ENCODE assay signal across 21 cellular contexts in genomic region chr2:148794558-148794957, GRCh38.
A peak's percentile ranks its signal among the peaks of the same experiment; 100 is the strongest.
DNase-seq lines count a peak whose midpoint lies in the region; ATAC-seq and TF ChIP-seq lines count a peak whose summit lies in the region.
"Had no signal": no experiment of that assay in that cellular context is flagged by ENCODE, and none has a peak within 500 bp of the region (broad histone marks: within the 10 kb centered on the region; RNA-seq: fewer than 3 reads in every experiment).

No MANE protein-coding gene starts in this region.

- no peak overlapping the region for H3K18ac ChIP-seq in mesenchymal stem cell (ENCODE audit: low read depth in 1 of 2, low read length in 2 of 2)

- H3K36me3 Mint-ChIP-seq in HFFc6 (ENCODE audit: low read depth) = peaks cover 8% of the 10 kb centered on the region; the same call in 1 of the 2 replicates

- no peak overlapping the region for H2BK12ac ChIP-seq in mesenchymal stem cell (ENCODE audit: low read length in 2 of 2)

- H3K36me3 ChIP-seq in mesenchymal stem cell (ENCODE audit: control insufficient read depth in 1 of 2, insufficient read depth in 2 of 2, low read depth in 1 of 2, low read length in 2 of 2) = no peaks in the 10 kb centered on the region
- H3K36me3 ChIP-seq: adrenal gland, neural progenitor cell had no signal

- H4K91ac ChIP-seq in mesenchymal stem cell (ENCODE audit: low read length) = no peak overlapping the region

- no peak overlapping the region for H2BK15ac ChIP-seq in mesenchymal stem cell (ENCODE audit: low read depth, poor library complexity, severe bottlenecking)

- no peak overlapping the region for H2AFZ ChIP-seq in mesenchymal stem cell (ENCODE audit: low read depth, low read length)
- H2AFZ ChIP-seq: neural progenitor cell had no signal

- TF ChIP-seq CTCF in AG09319 (IDR thresholded peaks at IDR 0.05; ENCODE audit: low read depth, low read length) (no peak), HFFc6 (IDR thresholded peaks at IDR 0.05) (no peak), epithelial cell of proximal tubule (conservative IDR thresholded peaks at IDR 0.05; ENCODE audit: low read depth, low read length) (no peak)

- no peak overlapping the region for H3K4me2 ChIP-seq in mesenchymal stem cell (ENCODE audit: low read length, poor library complexity, severe bottlenecking)
- H3K4me2 ChIP-seq: neural progenitor cell had no signal

- ATAC-seq in HG02642 (IDR thresholded peaks at IDR 0.05; ENCODE audit: poor library complexity, unreplicated experiment) = no peak
- ATAC-seq: mucosa of descending colon; stimulated activated naive B cell treated with anti-CD40 and anti-IgM and Interleukin-4, amounts not matched to agents 10 μg/mL and 1 μg/mL and 100 μg/mL, for 72 hours had no signal

- no peak overlapping the region for H4K8ac ChIP-seq in mesenchymal stem cell (ENCODE audit: low read length)

- peaks cover 20% of the 10 kb centered on the region for H3K27me3 Mint-ChIP-seq in HFFc6 (ENCODE audit: insufficient read depth)
- H3K27me3 Mint-ChIP-seq: stimulated activated naive B cell treated with anti-CD40 and anti-IgM and Interleukin-4, amounts not matched to agents 10 μg/mL and 1 μg/mL and 100 μg/mL, for 72 hours had no signal

- no peak overlapping the region for H3K23ac ChIP-seq in mesenchymal stem cell (ENCODE audit: low read length in 2 of 2)

- H2AK5ac ChIP-seq in mesenchymal stem cell (ENCODE audit: low read length, severe bottlenecking) = no peak overlapping the region

- H3K27ac Mint-ChIP-seq in HFFc6 = no peak overlapping the region
- H3K27ac Mint-ChIP-seq: neural progenitor cell; stimulated activated naive B cell treated with anti-CD40 and anti-IgM and Interleukin-4, amounts not matched to agents 10 μg/mL and 1 μg/mL and 100 μg/mL, for 72 hours had no signal

- no peaks in the 10 kb centered on the region for H3K4me1 ChIP-seq in mesenchymal stem cell (ENCODE audit: control insufficient read depth, insufficient read depth, low read depth, low read length)
- H3K4me1 ChIP-seq: adrenal gland, neural progenitor cell, tibial nerve had no signal

- H3K4me1 Mint-ChIP-seq in HFFc6 (ENCODE audit: low read depth) = peaks cover 23% of the 10 kb centered on the region
- H3K4me1 Mint-ChIP-seq: stimulated activated naive B cell treated with anti-CD40 and anti-IgM and Interleukin-4, amounts not matched to agents 10 μg/mL and 1 μg/mL and 100 μg/mL, for 72 hours had no signal

- H2BK5ac ChIP-seq in mesenchymal stem cell (ENCODE audit: low read depth, low read length, poor library complexity, severe bottlenecking) = no peak overlapping the region

- no peaks in the 10 kb centered on the region for H3K9me3 Mint-ChIP-seq in HFFc6
- H3K9me3 Mint-ChIP-seq: neural progenitor cell had no signal

- H3K4ac ChIP-seq in mesenchymal stem cell (ENCODE audit: low read depth in 1 of 2, low read length in 2 of 2) = no peak overlapping the region

- peak overlapping the region; percentile 57 for H3K9ac ChIP-seq in mesenchymal stem cell (ENCODE audit: low read length)
- H3K9ac ChIP-seq: neural progenitor cell had no signal

- H3K79me1 ChIP-seq in mesenchymal stem cell (replicated peaks; ENCODE audit: low read length, poor library complexity, severe bottlenecking) = no peaks in the 10 kb centered on the region

- in situ Hi-C loops in KBM-7 (cut with MboI; ENCODE audit: low pct_unique_long_range_greater_than_20kb, low sequenced_read_pairs) = no loop called here

- H3K4me3 ChIP-seq in epithelial cell of proximal tubule (ENCODE audit: low read depth, low read length) = no peak overlapping the region
- H3K4me3 ChIP-seq in mesenchymal stem cell (ENCODE audit: insufficient read depth in 1 of 2, low read depth in 1 of 2, low read length in 2 of 2) = no peak overlapping the region
- H3K4me3 ChIP-seq: adrenal gland, mucosa of descending colon, neural progenitor cell, tibial nerve had no signal

- peaks cover 0 to 7% of the 10 kb centered on the region in 2 experiments for H3K27me3 ChIP-seq in mesenchymal stem cell (ENCODE audit: control insufficient read depth in 1 of 2, insufficient read depth in 1 of 2, low read length in 2 of 2)
- H3K27me3 ChIP-seq: adrenal gland, neural progenitor cell, tibial nerve had no signal

- no peak overlapping the region for H3K14ac ChIP-seq in mesenchymal stem cell (ENCODE audit: low read length in 2 of 2)

- DNase-seq in AG09319 (ENCODE audit: extremely low read depth, low read depth) = peak; percentile 66
- peak; percentile 74 for DNase-seq in HFFc6
- DNase-seq in epithelial cell of proximal tubule (ENCODE audit: low read depth) = peak; percentile 60
- peak; percentile 50 for DNase-seq in mesenchymal stem cell
- DNase-seq in germinal center (ENCODE audit: low spot score) = no peak
- DNase-seq in stimulated activated CD4-positive, alpha-beta T cell treated with anti-CD3 and anti-CD28 coated beads, Interleukin-1b, Interleukin-23, amount 100 ng/mL, for 48 hours = no peak
- no peak for DNase-seq in KBM-7
- DNase-seq: activated CD4-positive, alpha-beta T cell treated with anti-CD3 and anti-CD28 coated beads for 48 hours; activated CD8-positive, alpha-beta memory T cell treated with anti-CD3 and anti-CD28 coated beads, Interleukin-2, amount 50 U/mL, for 4 hours; activated gamma-delta T cell; adrenal gland; Calu3; central memory CD4-positive, alpha-beta T cell; GDM1; MM.1S; mucosa of descending colon; NCI-H1930; stimulated activated naive B cell treated with anti-CD40 and anti-IgM and Interleukin-4, amounts not matched to agents 10 μg/mL and 1 μg/mL and 100 μg/mL, for 72 hours had no signal

- no peak overlapping the region for H2BK120ac ChIP-seq in mesenchymal stem cell (ENCODE audit: low read depth, low read length)

- H3K9me3 ChIP-seq in mesenchymal stem cell (ENCODE audit: control insufficient read depth, low read length) = no peaks in the 10 kb centered on the region
- H3K9me3 ChIP-seq: adrenal gland, mucosa of descending colon had no signal

- WGBS in mesenchymal stem cell = 23% methylated on average over 2 of the region's 2 CpGs

- no peak overlapping the region for H3K4me3 Mint-ChIP-seq in HFFc6
- H3K4me3 Mint-ChIP-seq: neural progenitor cell; stimulated activated naive B cell treated with anti-CD40 and anti-IgM and Interleukin-4, amounts not matched to agents 10 μg/mL and 1 μg/mL and 100 μg/mL, for 72 hours had no signal

- H3K27ac ChIP-seq in mesenchymal stem cell (ENCODE audit: low read length, poor library complexity, severe bottlenecking) = no peak overlapping the region
- H3K27ac ChIP-seq: adrenal gland, neural progenitor cell, tibial nerve had no signal

Comparison
In these comparisons a context has a peak if more than half of its experiments do, and no peak if none do; other contexts are left out.
1. DNase-seq: peak in AG09319 (single experiment), HFFc6 (single experiment), epithelial cell of proximal tubule (single experiment) and mesenchymal stem cell (single experiment); none in germinal center (single experiment), stimulated activated CD4-positive, alpha-beta T cell treated with anti-CD3 and anti-CD28 coated beads, Interleukin-1b, Interleukin-23, amount 100 ng/mL, for 48 hours (single experiment) and KBM-7 (single experiment).